1 cellular context compared by ENCODE assay signal in the genomic region with DNA sequence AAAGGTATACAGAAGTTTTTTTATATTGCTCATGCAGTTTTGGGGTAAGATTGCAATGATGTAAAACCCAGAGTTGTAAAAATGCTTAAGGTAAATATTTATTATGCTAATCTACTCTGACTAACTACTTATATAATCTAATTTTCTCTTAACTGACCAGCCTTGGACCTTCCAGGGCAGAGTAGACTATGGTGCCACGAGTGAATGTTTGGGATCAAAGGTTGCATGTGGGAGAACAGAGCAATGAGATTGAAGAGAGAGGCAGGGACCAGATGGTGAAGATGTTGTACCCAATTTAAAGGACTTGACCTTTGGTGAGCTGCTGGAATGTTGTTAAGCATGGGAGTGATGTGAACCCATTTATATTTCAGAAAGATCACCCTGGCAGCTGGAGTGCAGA.
TF ChIP-seq lines count a peak whose summit lies in the region.

No MANE protein-coding gene starts in this region.

TF ChIP-seq in HepG2, 621 proteins besides CTCF, POLR2A, EP300 and RAD21 (continued from another document):
- TF ChIP-seq, protein P1, sequence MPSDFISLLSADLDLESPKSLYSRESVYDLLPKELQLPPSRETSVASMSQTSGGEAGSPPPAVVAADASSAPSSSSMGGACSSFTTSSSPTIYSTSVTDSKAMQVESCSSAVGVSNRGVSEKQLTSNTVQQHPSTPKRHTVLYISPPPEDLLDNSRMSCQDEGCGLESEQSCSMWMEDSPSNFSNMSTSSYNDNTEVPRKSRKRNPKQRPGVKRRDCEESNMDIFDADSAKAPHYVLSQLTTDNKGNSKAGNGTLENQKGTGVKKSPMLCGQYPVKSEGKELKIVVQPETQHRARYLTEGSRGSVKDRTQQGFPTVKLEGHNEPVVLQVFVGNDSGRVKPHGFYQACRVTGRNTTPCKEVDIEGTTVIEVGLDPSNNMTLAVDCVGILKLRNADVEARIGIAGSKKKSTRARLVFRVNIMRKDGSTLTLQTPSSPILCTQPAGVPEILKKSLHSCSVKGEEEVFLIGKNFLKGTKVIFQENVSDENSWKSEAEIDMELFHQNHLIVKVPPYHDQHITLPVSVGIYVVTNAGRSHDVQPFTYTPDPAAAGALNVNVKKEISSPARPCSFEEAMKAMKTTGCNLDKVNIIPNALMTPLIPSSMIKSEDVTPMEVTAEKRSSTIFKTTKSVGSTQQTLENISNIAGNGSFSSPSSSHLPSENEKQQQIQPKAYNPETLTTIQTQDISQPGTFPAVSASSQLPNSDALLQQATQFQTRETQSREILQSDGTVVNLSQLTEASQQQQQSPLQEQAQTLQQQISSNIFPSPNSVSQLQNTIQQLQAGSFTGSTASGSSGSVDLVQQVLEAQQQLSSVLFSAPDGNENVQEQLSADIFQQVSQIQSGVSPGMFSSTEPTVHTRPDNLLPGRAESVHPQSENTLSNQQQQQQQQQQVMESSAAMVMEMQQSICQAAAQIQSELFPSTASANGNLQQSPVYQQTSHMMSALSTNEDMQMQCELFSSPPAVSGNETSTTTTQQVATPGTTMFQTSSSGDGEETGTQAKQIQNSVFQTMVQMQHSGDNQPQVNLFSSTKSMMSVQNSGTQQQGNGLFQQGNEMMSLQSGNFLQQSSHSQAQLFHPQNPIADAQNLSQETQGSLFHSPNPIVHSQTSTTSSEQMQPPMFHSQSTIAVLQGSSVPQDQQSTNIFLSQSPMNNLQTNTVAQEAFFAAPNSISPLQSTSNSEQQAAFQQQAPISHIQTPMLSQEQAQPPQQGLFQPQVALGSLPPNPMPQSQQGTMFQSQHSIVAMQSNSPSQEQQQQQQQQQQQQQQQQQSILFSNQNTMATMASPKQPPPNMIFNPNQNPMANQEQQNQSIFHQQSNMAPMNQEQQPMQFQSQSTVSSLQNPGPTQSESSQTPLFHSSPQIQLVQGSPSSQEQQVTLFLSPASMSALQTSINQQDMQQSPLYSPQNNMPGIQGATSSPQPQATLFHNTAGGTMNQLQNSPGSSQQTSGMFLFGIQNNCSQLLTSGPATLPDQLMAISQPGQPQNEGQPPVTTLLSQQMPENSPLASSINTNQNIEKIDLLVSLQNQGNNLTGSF (CRISPR knock-in tag; IDR thresholded peaks at IDR 0.05), result no peak
- no peak for TF ChIP-seq RBAK (CRISPR knock-in tag; IDR thresholded peaks at IDR 0.05)
- TF ChIP-seq, protein P2, sequence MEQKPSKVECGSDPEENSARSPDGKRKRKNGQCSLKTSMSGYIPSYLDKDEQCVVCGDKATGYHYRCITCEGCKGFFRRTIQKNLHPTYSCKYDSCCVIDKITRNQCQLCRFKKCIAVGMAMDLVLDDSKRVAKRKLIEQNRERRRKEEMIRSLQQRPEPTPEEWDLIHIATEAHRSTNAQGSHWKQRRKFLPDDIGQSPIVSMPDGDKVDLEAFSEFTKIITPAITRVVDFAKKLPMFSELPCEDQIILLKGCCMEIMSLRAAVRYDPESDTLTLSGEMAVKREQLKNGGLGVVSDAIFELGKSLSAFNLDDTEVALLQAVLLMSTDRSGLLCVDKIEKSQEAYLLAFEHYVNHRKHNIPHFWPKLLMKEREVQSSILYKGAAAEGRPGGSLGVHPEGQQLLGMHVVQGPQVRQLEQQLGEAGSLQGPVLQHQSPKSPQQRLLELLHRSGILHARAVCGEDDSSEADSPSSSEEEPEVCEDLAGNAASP (CRISPR knock-in tag; IDR thresholded peaks at IDR 0.05; ENCODE audit: borderline replicate concordance), result no peak
- TF ChIP-seq SOX5 (CRISPR knock-in tag; IDR thresholded peaks at IDR 0.05; ENCODE audit: borderline replicate concordance), result peak; percentile 20; the same call in 1 of the 2 replicates
- no peak for TF ChIP-seq ZNF367 (CRISPR knock-in tag; IDR thresholded peaks at IDR 0.05; ENCODE audit: borderline replicate concordance)
- TF ChIP-seq GATAD2A (CRISPR knock-in tag; IDR thresholded peaks at IDR 0.05), result peak; percentile 23; the same call in 1 of the 2 replicates
- TF ChIP-seq KMT2A (CRISPR knock-in tag; IDR thresholded peaks at IDR 0.05), result no peak
- TF ChIP-seq, protein P3, sequence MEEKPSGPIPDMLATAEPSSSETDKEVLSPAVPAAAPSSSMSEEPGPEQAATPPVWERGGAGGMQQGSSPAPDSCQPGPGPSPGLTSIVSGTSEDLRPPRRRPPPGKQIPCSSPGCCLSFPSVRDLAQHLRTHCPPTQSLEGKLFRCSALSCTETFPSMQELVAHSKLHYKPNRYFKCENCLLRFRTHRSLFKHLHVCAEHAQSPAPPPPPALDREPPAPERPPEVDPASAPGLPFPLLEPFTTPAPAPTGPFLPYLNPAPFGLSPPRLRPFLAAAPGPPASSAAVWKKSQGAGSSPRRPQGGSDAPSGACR (CRISPR knock-in tag; IDR thresholded peaks at IDR 0.05), result no peak
- peak; percentile 47; the same call in 1 of the 2 replicates for TF ChIP-seq RXRB (CRISPR knock-in tag; IDR thresholded peaks at IDR 0.05; ENCODE audit: borderline replicate concordance)
- TF ChIP-seq HDAC2 (CRISPR knock-in tag; IDR thresholded peaks at IDR 0.05), result peak; percentile 48; the same call in 1 of the 2 replicates
- no peak for TF ChIP-seq ATAD3A (CRISPR knock-in tag; IDR thresholded peaks at IDR 0.05)
- 0 out of 2 replicates have a peak, but pooled peaks have one; percentile 44 for TF ChIP-seq EHMT2 (IDR thresholded peaks at IDR 0.05; ENCODE audit: borderline replicate concordance, low read depth, low read length)
- TF ChIP-seq, protein P4, sequence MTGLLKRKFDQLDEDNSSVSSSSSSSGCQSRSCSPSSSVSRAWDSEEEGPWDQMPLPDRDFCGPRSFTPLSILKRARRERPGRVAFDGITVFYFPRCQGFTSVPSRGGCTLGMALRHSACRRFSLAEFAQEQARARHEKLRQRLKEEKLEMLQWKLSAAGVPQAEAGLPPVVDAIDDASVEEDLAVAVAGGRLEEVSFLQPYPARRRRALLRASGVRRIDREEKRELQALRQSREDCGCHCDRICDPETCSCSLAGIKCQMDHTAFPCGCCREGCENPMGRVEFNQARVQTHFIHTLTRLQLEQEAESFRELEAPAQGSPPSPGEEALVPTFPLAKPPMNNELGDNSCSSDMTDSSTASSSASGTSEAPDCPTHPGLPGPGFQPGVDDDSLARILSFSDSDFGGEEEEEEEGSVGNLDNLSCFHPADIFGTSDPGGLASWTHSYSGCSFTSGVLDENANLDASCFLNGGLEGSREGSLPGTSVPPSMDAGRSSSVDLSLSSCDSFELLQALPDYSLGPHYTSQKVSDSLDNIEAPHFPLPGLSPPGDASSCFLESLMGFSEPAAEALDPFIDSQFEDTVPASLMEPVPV (CRISPR knock-in tag; IDR thresholded peaks at IDR 0.05), result no peak
- peak; percentile 90 for TF ChIP-seq HNF4A (CRISPR knock-in tag; IDR thresholded peaks at IDR 0.05)
- no peak for TF ChIP-seq SP2 (CRISPR knock-in tag; IDR thresholded peaks at IDR 0.05)
- TF ChIP-seq, protein P5, sequence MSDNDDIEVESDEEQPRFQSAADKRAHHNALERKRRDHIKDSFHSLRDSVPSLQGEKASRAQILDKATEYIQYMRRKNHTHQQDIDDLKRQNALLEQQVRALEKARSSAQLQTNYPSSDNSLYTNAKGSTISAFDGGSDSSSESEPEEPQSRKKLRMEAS (IDR thresholded peaks at IDR 0.05), result peak; percentile 34; the same call in 1 of the 2 replicates
- TF ChIP-seq RNF2 (conservative IDR thresholded peaks at IDR 0.05; ENCODE audit: low read depth), result no peak
- TF ChIP-seq ZNF773 (CRISPR knock-in tag; IDR thresholded peaks at IDR 0.05; ENCODE audit: borderline replicate concordance), result no peak
- 0 out of 2 replicates have a peak, but pooled peaks have one; percentile 23 for TF ChIP-seq SALL1 (CRISPR knock-in tag; IDR thresholded peaks at IDR 0.05)
- peak; percentile 12; the same call in 1 of the 2 replicates for TF ChIP-seq DPF2 (CRISPR knock-in tag; IDR thresholded peaks at IDR 0.05; ENCODE audit: borderline replicate concordance, low read depth)
- no peak for TF ChIP-seq MTF2 (CRISPR knock-in tag; IDR thresholded peaks at IDR 0.05; ENCODE audit: borderline replicate concordance)
- TF ChIP-seq ZIK1 (CRISPR knock-in tag; IDR thresholded peaks at IDR 0.05; ENCODE audit: borderline replicate concordance, low read depth), result no peak
- TF ChIP-seq TBL1XR1 (IDR thresholded peaks at IDR 0.05; ENCODE audit: borderline replicate concordance, low read length, partially characterized antibody), result no peak
- TF ChIP-seq ZNF451 (CRISPR knock-in tag; IDR thresholded peaks at IDR 0.05), result no peak
- TF ChIP-seq, protein P6, sequence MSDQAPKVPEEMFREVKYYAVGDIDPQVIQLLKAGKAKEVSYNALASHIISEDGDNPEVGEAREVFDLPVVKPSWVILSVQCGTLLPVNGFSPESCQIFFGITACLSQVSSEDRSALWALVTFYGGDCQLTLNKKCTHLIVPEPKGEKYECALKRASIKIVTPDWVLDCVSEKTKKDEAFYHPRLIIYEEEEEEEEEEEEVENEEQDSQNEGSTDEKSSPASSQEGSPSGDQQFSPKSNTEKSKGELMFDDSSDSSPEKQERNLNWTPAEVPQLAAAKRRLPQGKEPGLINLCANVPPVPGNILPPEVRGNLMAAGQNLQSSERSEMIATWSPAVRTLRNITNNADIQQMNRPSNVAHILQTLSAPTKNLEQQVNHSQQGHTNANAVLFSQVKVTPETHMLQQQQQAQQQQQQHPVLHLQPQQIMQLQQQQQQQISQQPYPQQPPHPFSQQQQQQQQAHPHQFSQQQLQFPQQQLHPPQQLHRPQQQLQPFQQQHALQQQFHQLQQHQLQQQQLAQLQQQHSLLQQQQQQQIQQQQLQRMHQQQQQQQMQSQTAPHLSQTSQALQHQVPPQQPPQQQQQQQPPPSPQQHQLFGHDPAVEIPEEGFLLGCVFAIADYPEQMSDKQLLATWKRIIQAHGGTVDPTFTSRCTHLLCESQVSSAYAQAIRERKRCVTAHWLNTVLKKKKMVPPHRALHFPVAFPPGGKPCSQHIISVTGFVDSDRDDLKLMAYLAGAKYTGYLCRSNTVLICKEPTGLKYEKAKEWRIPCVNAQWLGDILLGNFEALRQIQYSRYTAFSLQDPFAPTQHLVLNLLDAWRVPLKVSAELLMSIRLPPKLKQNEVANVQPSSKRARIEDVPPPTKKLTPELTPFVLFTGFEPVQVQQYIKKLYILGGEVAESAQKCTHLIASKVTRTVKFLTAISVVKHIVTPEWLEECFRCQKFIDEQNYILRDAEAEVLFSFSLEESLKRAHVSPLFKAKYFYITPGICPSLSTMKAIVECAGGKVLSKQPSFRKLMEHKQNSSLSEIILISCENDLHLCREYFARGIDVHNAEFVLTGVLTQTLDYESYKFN (CRISPR knock-in tag; conservative IDR thresholded peaks at IDR 0.05), result peak; percentile 76
- TF ChIP-seq, protein P7, sequence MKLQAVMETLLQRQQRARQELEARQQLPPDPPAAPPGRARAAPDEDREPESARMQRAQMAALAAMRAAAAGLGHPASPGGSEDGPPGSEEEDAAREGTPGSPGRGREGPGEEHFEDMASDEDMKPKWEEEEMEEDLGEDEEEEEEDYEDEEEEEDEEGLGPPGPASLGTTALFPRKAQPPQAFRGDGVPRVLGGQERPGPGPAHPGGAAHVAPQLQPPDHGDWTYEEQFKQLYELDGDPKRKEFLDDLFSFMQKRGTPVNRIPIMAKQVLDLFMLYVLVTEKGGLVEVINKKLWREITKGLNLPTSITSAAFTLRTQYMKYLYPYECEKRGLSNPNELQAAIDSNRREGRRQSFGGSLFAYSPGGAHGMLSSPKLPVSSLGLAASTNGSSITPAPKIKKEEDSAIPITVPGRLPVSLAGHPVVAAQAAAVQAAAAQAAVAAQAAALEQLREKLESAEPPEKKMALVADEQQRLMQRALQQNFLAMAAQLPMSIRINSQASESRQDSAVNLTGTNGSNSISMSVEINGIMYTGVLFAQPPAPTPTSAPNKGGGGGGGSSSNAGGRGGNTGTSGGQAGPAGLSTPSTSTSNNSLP (IDR thresholded peaks at IDR 0.05; ENCODE audit: low read depth, low read length), result peak; percentile 27; the same call in 1 of the 2 replicates
- TF ChIP-seq, protein P8, sequence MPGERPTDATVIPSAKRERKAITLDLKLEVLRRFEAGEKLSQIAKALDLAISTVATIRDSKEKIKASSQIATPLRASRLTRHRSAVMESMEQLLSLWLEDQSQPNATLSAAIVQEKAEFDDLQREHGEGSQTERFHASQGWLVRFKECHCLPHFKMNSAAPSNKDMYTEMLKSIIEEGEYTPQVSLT (CRISPR knock-in tag; IDR thresholded peaks at IDR 0.05; ENCODE audit: borderline replicate concordance, low read depth), result no peak
- peak; percentile 98 for TF ChIP-seq MIXL1 (CRISPR knock-in tag; IDR thresholded peaks at IDR 0.05)
